Comparison of ENCODE assay signal across 8 cellular contexts in genomic region chr5:177022386-177023246, GRCh38. TPM values are rescaled to one million over a fixed set of nuclear protein-coding genes. Genes with fewer than 3 reads are reported as not detected.
A peak's percentile ranks its signal among the peaks of the same experiment; 100 is the strongest.
DNase-seq lines count a peak whose midpoint lies in the region; ATAC-seq and TF ChIP-seq lines count a peak whose summit lies in the region.

Gene ZNF346, plus strand, starts transcription at chr5:177022696. Its CDS starts 43 bp downstream, at chr5:177022739.

- H3K4me3 ChIP-seq in dorsolateral prefrontal cortex (peak within 1 kb of the TSS; percentile 63 to 100 (median 88)), right lobe of liver (peak within 1 kb of the TSS; percentile 69 to 99 (median 98))

- H3K4me1 ChIP-seq in right lobe of liver: peaks cover 0 to 6% (median 0%) of the 10 kb centered on the region in 4 donors

- TF ChIP-seq POLR2A in right lobe of liver (IDR thresholded peaks at IDR 0.05): peak; percentile 51

- TF ChIP-seq CTCF in dorsolateral prefrontal cortex (IDR thresholded peaks at IDR 0.05 in 54 of 56, conservative IDR thresholded peaks at IDR 0.05 in 2 of 56; ENCODE audit: low read depth in 1 of 56, partially characterized antibody in 56 of 56): peak in 54 of 56 donors; percentile 39 to 85 (median 60)
- peak; percentile 32 to 63 (median 56) for TF ChIP-seq CTCF in right lobe of liver (IDR thresholded peaks at IDR 0.05)

- ATAC-seq in GM19397 (IDR thresholded peaks at IDR 0.05; ENCODE audit: unreplicated experiment): peak; percentile 82
- ATAC-seq in HG03571 (IDR thresholded peaks at IDR 0.05; ENCODE audit: unreplicated experiment): peak; percentile 87
- ATAC-seq in right lobe of liver: peak; percentile 93 to 98 (median 97)

- H3K27ac ChIP-seq in dorsolateral prefrontal cortex (peak within 1 kb of the TSS; percentile 24 to 95 (median 86)), right lobe of liver (peak within 1 kb of the TSS; percentile 17 to 69 (median 66))

- DNase-seq in CD1c-positive myeloid dendritic cell (ENCODE audit: extremely low spot score) (peak; percentile 97), NCI-H82 (lab: John Stamatoyannopoulos, UW) (peak; percentile 96), dorsolateral prefrontal cortex (peak; percentile 71 to 95 (median 89)), right lobe of liver (peak; percentile 92 to 94 (median 93))
- peak; percentile 91 to 92 for DNase-seq in activated CD4-positive, alpha-beta T cell treated with anti-CD3 and anti-CD28 coated beads, Interleukin-2, amount 50 U/mL, for 48 hours
- peak; percentile 92 for DNase-seq in stimulated activated CD4-positive, alpha-beta T cell treated with anti-CD3 and anti-CD28 coated beads, Interleukin-4, amount 100 ng/mL, for 24 hours

- intact Hi-C loops in dorsolateral prefrontal cortex (cut with DNase I) (loop anchor here in 1 of 2 donors (2.0 to 5.0 kb wide), 2 partner anchors 16 to 365 kb away; partner anchors contain the start of gene UIMC1), right lobe of liver (cut with DNase I) (no loop called here)

- H3K27me3 ChIP-seq in dorsolateral prefrontal cortex: no peaks in the 10 kb centered on the region
- no peaks in the 10 kb centered on the region for H3K27me3 ChIP-seq in right lobe of liver

- no peaks in the 10 kb centered on the region for H3K36me3 ChIP-seq in right lobe of liver

- no peaks in the 10 kb centered on the region for H3K9me3 ChIP-seq in right lobe of liver

- WGBS in right lobe of liver (ENCODE audit: insufficient coverage, low coverage, low lambda C conversion rate, missing lambda C conversion rate): under 1% methylated on average over 23 of the region's 75 CpGs

RNA-seq across cellular contexts. Expression of gene ZNF346, which starts in this region (rescaled TPM):
- total RNA-seq in dorsolateral prefrontal cortex: 10 to 100 TPM; 28.1 to 67.6 (median 44.9) TPM
- 1 to 10 TPM; 5.3 to 7.4 (median 6.0) TPM for total RNA-seq in right lobe of liver

Comparison
In these comparisons a context has a peak if more than half of its experiments do, and no peak if none do; other contexts are left out.
1. Peak in every context shown above with its lines: DNase-seq, ATAC-seq, H3K4me3 ChIP-seq and H3K27ac ChIP-seq.